1 cellular context compared by ENCODE assay signal in the genomic region with DNA sequence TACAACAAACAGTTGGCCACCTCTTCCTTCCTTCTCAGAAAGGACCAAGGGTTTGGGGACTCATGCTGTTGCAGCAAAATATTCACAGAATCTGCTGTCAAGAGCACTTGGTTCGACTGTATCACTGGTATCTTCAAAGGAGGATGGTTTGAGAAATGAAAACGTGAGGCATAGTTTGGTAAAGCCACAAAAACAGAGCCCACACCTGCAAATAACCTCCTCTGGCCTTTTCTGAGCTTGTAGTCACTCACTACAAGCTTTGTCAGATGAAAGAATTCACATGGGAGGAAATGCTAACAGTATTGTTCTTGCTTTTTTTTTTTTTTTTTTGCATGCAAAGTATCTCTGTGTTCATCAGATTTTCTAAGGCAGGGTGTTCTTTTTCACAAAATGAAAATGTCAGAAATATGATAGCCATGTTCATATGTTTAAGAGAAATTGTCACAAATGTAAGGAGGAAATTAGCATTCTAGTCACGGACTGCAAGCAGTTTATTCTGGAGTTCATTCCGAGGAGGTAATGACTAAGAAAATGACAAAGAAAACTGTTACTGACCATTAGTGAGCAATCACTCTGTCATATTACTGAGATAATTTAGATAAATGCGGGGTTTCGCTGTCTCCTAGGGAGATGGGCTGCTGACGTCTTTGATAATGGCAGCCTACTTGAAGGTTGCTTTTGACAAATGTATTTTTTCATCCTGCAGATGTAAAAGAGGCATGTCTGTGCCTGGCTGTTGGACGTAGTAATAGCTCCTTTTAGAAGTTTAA.
TF ChIP-seq lines count a peak whose summit lies in the region.

No MANE protein-coding gene starts in this region.

TF ChIP-seq in HEK293T, 16 proteins besides CTCF, POLR2A, EP300 and RAD21 (continued from another document):
- TF ChIP-seq CTBP1 (IDR thresholded peaks at IDR 0.05; ENCODE audit: borderline replicate concordance) (no peak), TARDBP (IDR thresholded peaks at IDR 0.05) (no peak)
